10 cellular contexts compared by ENCODE assay signal in genomic region chrX:9430346-9430745, GRCh38.
"Had no signal": no experiment of that assay in that cellular context is flagged by ENCODE, and none has a peak within 500 bp of the region (broad histone marks: within the 10 kb centered on the region; RNA-seq: fewer than 3 reads in every experiment).

No MANE protein-coding gene starts in this region.

- H3K4me1 Mint-ChIP-seq: IgD-negative memory B cell had no signal

- H3K4me3 Mint-ChIP-seq: IgD-negative memory B cell had no signal

- H3K9ac ChIP-seq: KMS-11 had no signal

- DNase-seq: Kasumi-1, MM.1S, NCI-H1436, NCI-H2081 treated with DMSO at 0.1 percent for 48 hours, NCI-H226, NCI-H524 treated with DMSO at 0.1 percent for 48 hours had no signal

- H3K4me3 ChIP-seq: K562 had no signal

- H3K27ac ChIP-seq: KMS-11, RWPE1 had no signal

- H3K36me3 Mint-ChIP-seq: IgD-negative memory B cell had no signal

- H3K27ac Mint-ChIP-seq: IgD-negative memory B cell had no signal
